Comparison of ENCODE assay signal across 16 cellular contexts in genomic region chr17:48161127-48161905, GRCh38.
"Had no signal": no experiment of that assay in that cellular context is flagged by ENCODE, and none has a peak within 500 bp of the region (broad histone marks: within the 10 kb centered on the region; RNA-seq: fewer than 3 reads in every experiment).

No MANE protein-coding gene starts in this region.

- H3K4me1 ChIP-seq: esophagus muscularis mucosa, psoas muscle had no signal

- ATAC-seq: activated T-cell treated with anti-CD3 and anti-CD28 coated beads, Interleukin-2, amount 50 U/mL, for 72 hours; natural killer cell; psoas muscle had no signal

- H3K27ac Mint-ChIP-seq: activated CD4-positive, alpha-beta memory T cell treated with anti-CD3 and anti-CD28 coated beads for 36 hours; activated naive CD8-positive, alpha-beta T cell treated with anti-CD3 and anti-CD28 coated beads, Interleukin-2, amount 10 ng/mL, durations not matched to agents 7 days and 5 days; activated T-cell treated with anti-CD3 and anti-CD28 coated beads, Interleukin-2, amount 50 U/mL, for 72 hours; stimulated activated naive CD8-positive, alpha-beta T cell treated with anti-CD3 and anti-CD28 coated beads, Interleukin-15, Interleukin-2, amounts not matched to agents 100 ng/mL and 50 ng/mL, for 24 hours had no signal

- H3K9me3 Mint-ChIP-seq: activated CD4-positive, alpha-beta memory T cell treated with anti-CD3 and anti-CD28 coated beads for 36 hours; activated naive CD8-positive, alpha-beta T cell treated with anti-CD3 and anti-CD28 coated beads, Interleukin-2, amount 10 ng/mL, durations not matched to agents 7 days and 5 days; activated T-cell treated with anti-CD3 and anti-CD28 coated beads, Interleukin-2, amount 50 U/mL, for 72 hours; natural killer cell; stimulated activated naive CD8-positive, alpha-beta T cell treated with anti-CD3 and anti-CD28 coated beads, Interleukin-15, Interleukin-2, amounts not matched to agents 100 ng/mL and 50 ng/mL, for 24 hours had no signal

- H3K36me3 ChIP-seq: esophagus muscularis mucosa had no signal

- H3K4me3 ChIP-seq: dorsolateral prefrontal cortex, esophagus muscularis mucosa, mucosa of descending colon, psoas muscle had no signal

- H3K9me3 ChIP-seq: esophagus muscularis mucosa, mucosa of descending colon, psoas muscle had no signal

- DNase-seq: activated CD4-positive, alpha-beta memory T cell treated with anti-CD3 and anti-CD28 coated beads for 36 hours; activated CD4-positive, alpha-beta T cell treated with anti-CD3 and anti-CD28 coated beads for 1 hour; activated gamma-delta T cell treated with Interleukin-2 at 50 U/mL for 16 hours; activated naive CD8-positive, alpha-beta T cell treated with anti-CD3 and anti-CD28 coated beads, Interleukin-2, amount 10 ng/mL, durations not matched to agents 7 days and 5 days; activated T-cell treated with anti-CD3 and anti-CD28 coated beads, Interleukin-2, amount 50 U/mL, for 72 hours; anterior cingulate cortex; dorsolateral prefrontal cortex; glutamatergic neuron; mammary epithelial cell; natural killer cell; nucleus accumbens; psoas muscle; stimulated activated CD4-positive, alpha-beta T cell treated with anti-CD3 and anti-CD28 coated beads, Interleukin-4, amount 100 ng/mL, for 1 hour had no signal

- H3K4me3 Mint-ChIP-seq: activated CD4-positive, alpha-beta memory T cell treated with anti-CD3 and anti-CD28 coated beads for 36 hours; activated naive CD8-positive, alpha-beta T cell treated with anti-CD3 and anti-CD28 coated beads, Interleukin-2, amount 10 ng/mL, durations not matched to agents 7 days and 5 days; activated T-cell treated with anti-CD3 and anti-CD28 coated beads, Interleukin-2, amount 50 U/mL, for 72 hours; natural killer cell; stimulated activated naive CD8-positive, alpha-beta T cell treated with anti-CD3 and anti-CD28 coated beads, Interleukin-15, Interleukin-2, amounts not matched to agents 100 ng/mL and 50 ng/mL, for 24 hours had no signal

- H3K27ac ChIP-seq: dorsolateral prefrontal cortex, esophagus muscularis mucosa, psoas muscle had no signal

- H3K27me3 Mint-ChIP-seq: activated CD4-positive, alpha-beta memory T cell treated with anti-CD3 and anti-CD28 coated beads for 36 hours; activated naive CD8-positive, alpha-beta T cell treated with anti-CD3 and anti-CD28 coated beads, Interleukin-2, amount 10 ng/mL, durations not matched to agents 7 days and 5 days; stimulated activated naive CD8-positive, alpha-beta T cell treated with anti-CD3 and anti-CD28 coated beads, Interleukin-15, Interleukin-2, amounts not matched to agents 100 ng/mL and 50 ng/mL, for 24 hours had no signal
